Comparison of ENCODE assay signal across 1 cellular context in genomic region chr3:147356909-147357733, GRCh38.
A peak's percentile ranks its signal among the peaks of the same experiment; 100 is the strongest.
TF ChIP-seq lines count a peak whose summit lies in the region.

No MANE protein-coding gene starts in this region.

TF ChIP-seq in GM12878, 131 proteins besides CTCF, POLR2A, EP300 and RAD21:
- TF ChIP-seq ETV6 (conservative IDR thresholded peaks at IDR 0.05 in 1 of 2, IDR thresholded peaks at IDR 0.05 in 1 of 2; ENCODE audit: borderline replicate concordance in 1 of 2, low read depth in 1 of 2) = no peak
- peak; percentile 90 for TF ChIP-seq SUZ12 (IDR thresholded peaks at IDR 0.05; ENCODE audit: unreplicated experiment)
- no peak for TF ChIP-seq ZNF24 (IDR thresholded peaks at IDR 0.05)
- no peak for TF ChIP-seq JUNB (IDR thresholded peaks at IDR 0.05)
- TF ChIP-seq MYC (IDR thresholded peaks at IDR 0.05; ENCODE audit: insufficient read depth, insufficient read length, insufficient replicate concordance, low read length, severe bottlenecking) = no peak
- TF ChIP-seq ATF2 (IDR thresholded peaks at IDR 0.05; ENCODE audit: low read length) = no peak
- no peak for TF ChIP-seq CBX5 (IDR thresholded peaks at IDR 0.05; ENCODE audit: low read depth)
- TF ChIP-seq CHD4 (IDR thresholded peaks at IDR 0.05) = no peak
